Comparison of ENCODE assay signal across 8 cellular contexts in the genomic region with DNA sequence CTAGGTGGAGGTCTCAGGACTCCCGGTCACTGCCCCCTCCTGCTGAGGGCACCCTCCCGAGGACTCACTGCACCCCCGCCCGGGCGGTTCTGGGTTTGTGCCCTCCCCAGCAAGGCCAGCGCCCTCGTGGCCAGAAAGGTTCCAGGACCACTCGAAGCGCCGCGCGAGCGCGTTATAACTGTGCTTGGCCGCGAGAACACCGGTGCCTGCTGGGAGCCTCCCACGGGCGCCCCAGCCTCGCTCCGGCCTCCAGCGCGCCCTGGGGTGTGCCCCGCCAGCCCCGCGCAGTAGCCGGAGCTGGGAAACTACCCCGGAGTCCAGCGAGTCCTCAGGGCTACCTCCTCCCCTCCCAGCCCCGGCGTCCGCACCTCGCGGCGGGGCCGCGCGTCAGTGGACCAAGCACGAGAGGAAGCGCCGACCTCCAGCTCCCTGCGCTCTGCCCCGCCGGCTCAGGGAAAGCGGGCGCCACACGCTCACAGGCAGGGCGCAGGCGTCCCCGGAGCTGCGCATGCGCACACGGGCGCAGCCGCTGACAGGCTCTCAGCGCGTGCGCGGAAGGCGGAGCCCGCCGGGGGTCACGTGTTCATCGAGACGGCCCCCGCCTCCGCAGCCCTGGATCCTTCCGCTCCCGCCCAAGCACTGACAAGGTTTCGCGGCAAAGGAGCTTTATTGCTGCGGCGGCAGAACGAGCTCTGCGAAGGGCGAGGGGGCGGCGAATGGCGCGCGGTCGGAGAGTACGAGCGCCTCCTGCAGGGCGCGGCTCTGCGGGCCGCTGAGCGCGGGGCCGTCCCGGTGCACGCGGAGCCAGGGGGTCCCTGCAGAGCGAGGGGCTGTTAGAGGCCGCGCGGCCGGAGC. TPM values are rescaled to one million over a fixed set of nuclear protein-coding genes. Genes with fewer than 3 reads are reported as not detected.
DNase-seq lines count a peak whose midpoint lies in the region; ATAC-seq and TF ChIP-seq lines count a peak whose summit lies in the region.

Gene SCO2, minus strand, starts transcription at position 495 of the 855 bp plus-strand sequence. CDS start 1,187 bp downstream, outside the sequence.

- no peak within 1 kb of the TSS for H2BK120ac ChIP-seq in mesendoderm (ENCODE audit: low read depth, low read length)

- H2BK15ac ChIP-seq in mesendoderm (replicated peaks; ENCODE audit: low read depth): no peak within 1 kb of the TSS

- CTCF ChIA-PET in CD8-positive, alpha-beta T cell (lab: Charles Lee): interaction anchor here (0.6 to 2.8 kb wide), 47 partner anchors 9 to 375 kb away, joined by 3 to 36 read pairs (median 5); partner anchors contain the start of genes ARSA, CHKB, HDAC10 and KLHDC7B

- H3K9me3 Mint-ChIP-seq in CD8-positive, alpha-beta T cell: no peaks in the 10 kb centered on the region
- H3K9me3 Mint-ChIP-seq in effector memory CD8-positive, alpha-beta T cell: no peaks in the 10 kb centered on the region

- H3K27ac Mint-ChIP-seq in CD8-positive, alpha-beta T cell: peak within 1 kb of the TSS; percentile 89
- peak within 1 kb of the TSS; percentile 80 to 95 for H3K27ac Mint-ChIP-seq in effector memory CD8-positive, alpha-beta T cell

- H3K4ac ChIP-seq in mesendoderm (ENCODE audit: low read depth, low read length): peak within 1 kb of the TSS; percentile 57

- peak within 1 kb of the TSS; percentile 44 for H3K18ac ChIP-seq in mesendoderm (ENCODE audit: low read length)

- H3K4me1 ChIP-seq in CD8-positive, alpha-beta T cell (ENCODE audit: insufficient read depth, low read length): peaks cover 41% of the 10 kb centered on the region
- H3K4me1 ChIP-seq in mesendoderm (ENCODE audit: control insufficient read depth, low read depth, low read length): peaks cover 2% of the 10 kb centered on the region

- no peak within 1 kb of the TSS for H4K5ac ChIP-seq in mesendoderm (ENCODE audit: low read length)

- H3K9ac ChIP-seq in mesendoderm (ENCODE audit: low read length): peak within 1 kb of the TSS; percentile 98

- H3K36me3 ChIP-seq in CD8-positive, alpha-beta T cell (ENCODE audit: insufficient read depth, low read length): peaks cover 28% of the 10 kb centered on the region
- no peaks in the 10 kb centered on the region for H3K36me3 ChIP-seq in mesendoderm (ENCODE audit: control insufficient read depth, insufficient read depth, low read length)

- H3K56ac ChIP-seq in mesendoderm (ENCODE audit: low read length): peak within 1 kb of the TSS; percentile 96

- POLR2A ChIA-PET in CD8-positive, alpha-beta T cell (lab: Charles Lee): interaction anchor here (0.8 to 3.3 kb wide), 40 partner anchors 9 to 563 kb away, joined by 3 to 98 read pairs (median 4); partner anchors contain the start of genes ARSA, CHKB, HDAC10 and LMF2

- intact Hi-C loops in CD8-positive, alpha-beta T cell (cut with DNase I, micrococcal nuclease): loop anchor here (1.0 to 10.0 kb wide), 13 partner anchors 17 to 561 kb away; partner anchors contain the start of genes HDAC10 (in 2 of the 2), NCAPH2 (in 2 of the 2), CHKB (in 1 of the 2) and PIM3 (in 1 of the 2)

- H3K4me2 ChIP-seq in mesendoderm (ENCODE audit: low read length): peak within 1 kb of the TSS; percentile 74

- peaks cover 27% of the 10 kb centered on the region for H3K4me1 Mint-ChIP-seq in CD8-positive, alpha-beta T cell (ENCODE audit: low read depth)
- peaks cover 28 to 32% of the 10 kb centered on the region in 2 donors for H3K4me1 Mint-ChIP-seq in effector memory CD8-positive, alpha-beta T cell (ENCODE audit: low read depth in 2 of 2)

- ATAC-seq in CD8-positive, alpha-beta T cell: peak; percentile 76
- ATAC-seq in GM19452 (IDR thresholded peaks at IDR 0.05; ENCODE audit: unreplicated experiment): peak; percentile 42
- ATAC-seq in effector memory CD8-positive, alpha-beta T cell (replicated peaks): peak; percentile 68

- H3K79me2 ChIP-seq in mesendoderm (ENCODE audit: control insufficient read depth, insufficient read depth, low read length): no peaks in the 10 kb centered on the region

- H3K4me3 ChIP-seq in CD8-positive, alpha-beta T cell (ENCODE audit: low read depth, low read length): peak within 1 kb of the TSS; percentile 92
- H3K4me3 ChIP-seq in HL-60 (replicated peaks; ENCODE audit: insufficient read depth, low read length): peak within 1 kb of the TSS; percentile 70
- H3K4me3 ChIP-seq in mesendoderm (ENCODE audit: low read length): peak within 1 kb of the TSS; percentile 85

- no peaks in the 10 kb centered on the region for H3K79me1 ChIP-seq in mesendoderm (ENCODE audit: low read length)

- DNase-seq in CD8-positive, alpha-beta T cell: peak; percentile 94 to 98 (median 97)
- DNase-seq in HL-60 (ENCODE audit: low read depth in 1 of 2, low spot score in 1 of 2): peak; percentile 93 to 96
- peak; percentile 77 for DNase-seq in NK-92 (lab: John Stamatoyannopoulos, UW; ENCODE audit: unreplicated experiment)
- DNase-seq in activated CD8-positive, alpha-beta memory T cell treated with anti-CD3 and anti-CD28 coated beads for 4 hours (ENCODE audit: low read depth in 2 of 2): peak; percentile 95 to 97
- peak; percentile 95 to 97 (median 97) for DNase-seq in effector memory CD8-positive, alpha-beta T cell
- peak; percentile 98 for DNase-seq in mesendoderm
- DNase-seq in stimulated activated CD8-positive, alpha-beta memory T cell treated with anti-CD3 and anti-CD28 coated beads, Interleukin-12 subunit alpha, Interleukin-12 subunit beta, amount 100 ng/mL, for 4 hours (ENCODE audit: low read depth): peak; percentile 98

- TF ChIP-seq CTCF in CD8-positive, alpha-beta T cell (IDR thresholded peaks at IDR 0.05): no peak
- peak; percentile 1 for TF ChIP-seq CTCF in HL-60 (IDR thresholded peaks at IDR 0.05; ENCODE audit: insufficient read depth, low read length)

- no peak within 1 kb of the TSS for H2AK5ac ChIP-seq in mesendoderm (ENCODE audit: low read length)

- peaks cover 25% of the 10 kb centered on the region for H3K36me3 Mint-ChIP-seq in CD8-positive, alpha-beta T cell
- H3K36me3 Mint-ChIP-seq in effector memory CD8-positive, alpha-beta T cell (ENCODE audit: insufficient read depth): peaks cover 71% of the 10 kb centered on the region

- H3K4me3 Mint-ChIP-seq in CD8-positive, alpha-beta T cell: peak within 1 kb of the TSS; percentile 88
- H3K4me3 Mint-ChIP-seq in effector memory CD8-positive, alpha-beta T cell: peak within 1 kb of the TSS; percentile 83 to 96

- H3K27me3 ChIP-seq in CD8-positive, alpha-beta T cell (ENCODE audit: insufficient read depth, low read length): no peaks in the 10 kb centered on the region
- H3K27me3 ChIP-seq in HL-60 (ENCODE audit: insufficient read depth, poor library complexity, severe bottlenecking) (no peaks in the 10 kb centered on the region), mesendoderm (ENCODE audit: insufficient read depth, low read length, poor library complexity) (peaks cover 14% of the 10 kb centered on the region)

- no peaks in the 10 kb centered on the region for H3K9me3 ChIP-seq in CD8-positive, alpha-beta T cell (ENCODE audit: low read length)

- H2BK5ac ChIP-seq in mesendoderm (ENCODE audit: low read length): peak within 1 kb of the TSS; percentile 65

- no peaks in the 10 kb centered on the region for H3K27me3 Mint-ChIP-seq in CD8-positive, alpha-beta T cell (ENCODE audit: low read depth)
- no peaks in the 10 kb centered on the region for H3K27me3 Mint-ChIP-seq in effector memory CD8-positive, alpha-beta T cell

- no CpG with 5 or more reads among the region's 99 CpGs for WGBS in mesendoderm (ENCODE audit: extremely low coverage, insufficient coverage, low lambda C conversion rate)

- H3K23ac ChIP-seq in mesendoderm (ENCODE audit: low read length): no peak within 1 kb of the TSS

- no peak within 1 kb of the TSS for H4K8ac ChIP-seq in mesendoderm (ENCODE audit: low read depth, low read length)

- H3K27ac ChIP-seq in CD8-positive, alpha-beta T cell (ENCODE audit: low read depth, low read length): peak within 1 kb of the TSS; percentile 68
- H3K27ac ChIP-seq in HL-60 (replicated peaks) (peak within 1 kb of the TSS; percentile 91), mesendoderm (ENCODE audit: low read depth, low read length) (peak within 1 kb of the TSS; percentile 81)

RNA-seq across cellular contexts. Expression of gene SCO2, which starts in this region (rescaled TPM):
- total RNA-seq in CD8-positive, alpha-beta T cell: 1 to 10 TPM; 1.5 to 4.2 TPM
- 0.21 TPM for polyA plus RNA-seq in mesendoderm (2013, experiment 1 of 2)
- polyA plus RNA-seq in mesendoderm (2013, experiment 2 of 2): not detected

Comparison
In these comparisons a context has a peak if more than half of its experiments do, and no peak if none do; other contexts are left out.
1. Peak in every context shown above with its lines: DNase-seq, ATAC-seq, H3K4me3 ChIP-seq and H3K27ac ChIP-seq.